1 cellular context compared by ENCODE assay signal in the genomic region with DNA sequence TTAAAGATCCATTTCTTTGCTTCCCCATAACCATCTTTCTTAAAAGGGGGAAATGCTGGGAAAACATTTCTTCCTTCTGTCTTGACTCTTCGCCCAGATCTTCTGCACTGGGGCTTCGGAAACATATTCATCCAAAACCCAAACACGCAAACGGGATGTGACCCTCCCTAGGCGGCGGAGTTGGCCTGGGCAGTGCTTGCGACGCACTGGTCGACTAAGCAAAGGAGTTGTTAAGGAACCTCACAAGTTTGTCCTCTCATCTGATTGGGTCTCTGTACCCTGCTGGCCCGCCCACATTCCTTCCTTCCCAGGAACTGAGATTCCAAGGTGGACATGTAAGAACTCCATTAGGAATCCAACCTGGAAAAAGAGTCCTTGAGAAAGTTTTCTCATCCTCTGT.
TF ChIP-seq lines count a peak whose summit lies in the region.

No MANE protein-coding gene starts in this region.

TF ChIP-seq in GM23338, 12 proteins besides CTCF, POLR2A, EP300 and RAD21 (continued from another document):
- TF ChIP-seq, protein P1, sequence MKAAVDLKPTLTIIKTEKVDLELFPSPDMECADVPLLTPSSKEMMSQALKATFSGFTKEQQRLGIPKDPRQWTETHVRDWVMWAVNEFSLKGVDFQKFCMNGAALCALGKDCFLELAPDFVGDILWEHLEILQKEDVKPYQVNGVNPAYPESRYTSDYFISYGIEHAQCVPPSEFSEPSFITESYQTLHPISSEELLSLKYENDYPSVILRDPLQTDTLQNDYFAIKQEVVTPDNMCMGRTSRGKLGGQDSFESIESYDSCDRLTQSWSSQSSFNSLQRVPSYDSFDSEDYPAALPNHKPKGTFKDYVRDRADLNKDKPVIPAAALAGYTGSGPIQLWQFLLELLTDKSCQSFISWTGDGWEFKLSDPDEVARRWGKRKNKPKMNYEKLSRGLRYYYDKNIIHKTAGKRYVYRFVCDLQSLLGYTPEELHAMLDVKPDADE (IDR thresholded peaks at IDR 0.05), result no peak
TF ChIP-seq in GM23338: peak in this region for 0.
